Comparison of ENCODE assay signal across 9 cellular contexts in the genomic region with DNA sequence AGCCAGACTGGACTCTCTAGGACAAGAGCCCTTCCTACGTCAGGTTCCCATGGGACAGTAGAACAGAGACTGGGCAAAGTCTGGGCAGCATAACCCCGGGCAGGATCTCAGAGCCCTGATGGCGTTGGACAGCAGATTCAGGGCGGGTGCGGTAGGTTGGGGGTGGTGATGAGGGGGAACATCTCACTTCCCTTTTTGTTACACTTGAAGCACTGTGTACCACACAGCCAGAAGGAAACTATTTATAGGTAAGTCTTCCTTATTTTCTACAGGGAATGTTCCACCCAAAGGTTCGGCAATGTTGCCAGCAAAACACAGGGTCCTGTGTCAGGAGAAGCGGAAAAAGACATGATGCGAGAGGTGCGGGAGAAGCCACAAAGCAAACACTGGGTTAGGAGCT. TPM values are rescaled to one million over a fixed set of nuclear protein-coding genes. Genes with fewer than 3 reads are reported as not detected.
DNase-seq lines count a peak whose midpoint lies in the region; ATAC-seq, FAIRE-seq and TF ChIP-seq lines count a peak whose summit lies in the region.
"Had no signal": no experiment of that assay in that cellular context is flagged by ENCODE, and none has a peak within 500 bp of the region (broad histone marks: within the 10 kb centered on the region; RNA-seq: fewer than 3 reads in every experiment).

No MANE protein-coding gene starts in this region.

- TF ChIP-seq RAD21 in A549 (conservative IDR thresholded peaks at IDR 0.05 in 1 of 2, IDR thresholded peaks at IDR 0.05 in 1 of 2) (no peak), K562 (CRISPR knock-in tag; conservative IDR thresholded peaks at IDR 0.05 in 1 of 2, IDR thresholded peaks at IDR 0.05 in 1 of 2) (no peak)

- H3K9ac ChIP-seq in K562 (ENCODE audit: insufficient read depth in 1 of 2, low read depth in 2 of 2, low read length in 2 of 2) = no peak overlapping the region

- intact Hi-C loops in K562 (cut with micrococcal nuclease) = no loop called here

- no peak for FAIRE-seq in A549 (lab: Jason Lieb, UNC)
- no peak for FAIRE-seq in K562 (lab: Jason Lieb, UNC)
- no peak for FAIRE-seq in urothelium cell line (lab: Jason Lieb, UNC)

- no peak for TF ChIP-seq POLR2A in A549 (IDR thresholded peaks at IDR 0.05; ENCODE audit: low read length)
- TF ChIP-seq POLR2A in K562 (conservative IDR thresholded peaks at IDR 0.05) = no peak

- peaks cover 39% of the 10 kb centered on the region for H3K4me1 ChIP-seq in A549
- peaks cover 12 to 28% of the 10 kb centered on the region in 2 experiments for H3K4me1 ChIP-seq in K562 (replicated peaks in 1 of 2; ENCODE audit: control insufficient read depth in 2 of 2, insufficient read depth in 2 of 2, low read length in 2 of 2)

- no peak overlapping the region for H3K4me3 ChIP-seq in A549
- no peak overlapping the region for H3K4me3 ChIP-seq in K562
- H3K4me3 ChIP-seq: psoas muscle had no signal

- TF ChIP-seq EP300 in A549 (IDR thresholded peaks at IDR 0.05) (no peak), K562 (IDR thresholded peaks at IDR 0.05; ENCODE audit: low read length) (no peak)

- POLR2A ChIA-PET in A549 (lab: Yijun Ruan, JAX) = no interaction called here
- POLR2A ChIA-PET in K562 (lab: Yijun Ruan, JAX) = interaction anchor here (0.7 to 1.4 kb wide), 2 partner anchors 10 to 48 kb away, joined by 5 to 6 read pairs; no protein-coding TSS in a partner anchor

- no peaks in the 10 kb centered on the region for H3K9me3 ChIP-seq in A549
- H3K9me3 ChIP-seq in K562 (replicated peaks; ENCODE audit: control insufficient read depth, insufficient read depth, low read depth, low read length) = no peaks in the 10 kb centered on the region
- H3K9me3 ChIP-seq: psoas muscle had no signal

- H3K27ac ChIP-seq in A549 = peak overlapping the region; percentile 21 to 53; a peak in 2 of 6 replicates
- no peak overlapping the region for H3K27ac ChIP-seq in K562 (ENCODE audit: extremely low read depth, low read depth, low read length)

- no peaks in the 10 kb centered on the region for H3K27me3 ChIP-seq in K562 (ENCODE audit: control insufficient read depth in 2 of 2, insufficient read depth in 2 of 2, low read length in 2 of 2)

- H3K36me3 ChIP-seq in K562 (ENCODE audit: control insufficient read depth, insufficient read depth, low read length) = no peaks in the 10 kb centered on the region

- no peaks in the 10 kb centered on the region for H3K9me1 ChIP-seq in K562 (ENCODE audit: control insufficient read depth, insufficient read depth, low read length)

- CTCF ChIA-PET in A549 (lab: Yijun Ruan, JAX) (interaction anchor here (1.2 to 9.8 kb wide), 5 partner anchors 8 to 62 kb away, joined by 3 to 92 read pairs (median 54); a partner anchor contains a TSS), K562 (lab: Yijun Ruan, JAX; ENCODE audit: low intra/inter-chr PET ratio) (no interaction called here)

- in situ Hi-C loops in K562 (cut with MboI) = no loop called here

- 91% methylated on average over 9 of the region's 9 CpGs for WGBS in A549 (ENCODE audit: missing lambda C conversion rate)
- 45% methylated on average over 8 of the region's 9 CpGs for WGBS in K562 (ENCODE audit: insufficient coverage, low coverage, missing lambda C conversion rate)

- H3K79me2 ChIP-seq in K562 (ENCODE audit: control insufficient read depth, insufficient read depth, low read length) = no peaks in the 10 kb centered on the region

- H4K20me1 ChIP-seq in K562 (replicated peaks; ENCODE audit: control insufficient read depth, insufficient read depth, low read length) = no peaks in the 10 kb centered on the region

- ATAC-seq in A549 = no peak
- ATAC-seq in GM19452 (IDR thresholded peaks at IDR 0.05; ENCODE audit: unreplicated experiment) = peak; percentile 51
- peak; percentile 49 for ATAC-seq in HG03175 (IDR thresholded peaks at IDR 0.05; ENCODE audit: unreplicated experiment)
- ATAC-seq in K562 = no peak
- ATAC-seq: psoas muscle had no signal

- TF ChIP-seq CTCF in A549 (IDR thresholded peaks at IDR 0.05) (no peak), K562 (IDR thresholded peaks at IDR 0.05 in 2 of 3, conservative IDR thresholded peaks at IDR 0.05 in 1 of 3; ENCODE audit: insufficient read depth in 2 of 3, low read depth in 1 of 3, low read length in 3 of 3) (no peak)

- no TSS peak for BruUV-seq in K562 (replicated peaks; lab: Mats Ljungman, UMichigan)

- peak overlapping the region; percentile 45; the same call in 1 of the 2 replicates for H2AFZ ChIP-seq in K562 (ENCODE audit: low read depth, low read length)

- H3K4me2 ChIP-seq in A549 = no peak overlapping the region
- no peak overlapping the region for H3K4me2 ChIP-seq in K562 (ENCODE audit: insufficient read depth, low read length)

- DNase-seq in A549 (ENCODE audit: low read depth in 1 of 2, low spot score in 1 of 2) = no peak
- DNase-seq in K562 (ENCODE audit: extremely low read depth in 1 of 4, low spot score in 3 of 4) = no peak
- DNase-seq in NCI-H2171 (lab: John Stamatoyannopoulos, UW) = no peak
- no peak for DNase-seq in activated gamma-delta T cell treated with Interleukin-2 at 50 U/mL for 16 hours
- DNase-seq in urothelium cell line (ENCODE audit: low spot score) = no peak
- no peak for DNase-seq in NCI-H524 (lab: John Stamatoyannopoulos, UW)

TF ChIP-seq in A549, 52 proteins besides CTCF, POLR2A, EP300 and RAD21 (continues in another document):
- TF ChIP-seq FOXS1 (CRISPR knock-in tag; IDR thresholded peaks at IDR 0.05) = no peak
- no peak for TF ChIP-seq CHD2 (IDR thresholded peaks at IDR 0.05; ENCODE audit: low read length, partially characterized antibody)
- TF ChIP-seq, protein P1, sequence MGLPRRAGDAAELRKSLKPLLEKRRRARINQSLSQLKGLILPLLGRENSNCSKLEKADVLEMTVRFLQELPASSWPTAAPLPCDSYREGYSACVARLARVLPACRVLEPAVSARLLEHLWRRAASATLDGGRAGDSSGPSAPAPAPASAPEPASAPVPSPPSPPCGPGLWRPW (IDR thresholded peaks at IDR 0.05) = no peak
- no peak for TF ChIP-seq SREBF2 (IDR thresholded peaks at IDR 0.05)
- TF ChIP-seq CEBPB (IDR thresholded peaks at IDR 0.05) = no peak

RNA-seq across cellular contexts. Expression of a gene that starts 54.3 kb away (rescaled TPM):
- polyA plus RNA-seq in A549 (2011; rRNA removed) (51.8 and 65.4 TPM in 2 replicates), A549 (2017; fragmentation: RNase III; extraction: RNeasy Plus Mini Kit Qiagen cat#74134 plus additional on column Dnase treatment) (10.8 to 13.3 TPM (median 12.2 TPM) in 3 replicates), K562 (2011; rRNA removed) (0.85 and 3.3 TPM in 2 replicates), K562 (2014; fragmentation: Illumina TruSeq; extraction: Trizol) (0.82 and 1.4 TPM in 2 replicates), K562 (2014; fragmentation: Nextera tagmentation; extraction: Ambion mirVana) (1 to 10 TPM in 1 of 2 experiments, under 1 TPM in 1; 0.48 to 1.0 TPM), K562 (2014; rRNA removed) (0.80 and 1.0 TPM in 2 replicates)
- 24.0 and 25.1 TPM in 2 replicates for polyA plus RNA-seq in A549 (2012; cell fraction: cytosol; rRNA removed)
- polyA plus RNA-seq in A549 (2012; cell fraction: nucleus; rRNA removed) = 55.5 and 76.3 TPM in 2 replicates
- 31.0 and 33.9 TPM in 2 replicates for polyA minus RNA-seq in A549 (2011; rRNA and poly(A)+ RNA removed)
- total RNA-seq in K562 (2011; cell fraction: chromatin; rRNA removed; ENCODE audit: low replicate concordance) = 0.60 TPM in 1 of 2 replicates, not detected in the other
- 0.50 and 0.66 TPM in 2 replicates for total RNA-seq in K562 (2011; cell fraction: nucleolus; rRNA removed)
- 0.99 TPM in 1 of 2 replicates, not detected in the other for total RNA-seq in K562 (2011; cell fraction: nucleoplasm; rRNA removed)
- total RNA-seq in K562 (2014; rRNA removed) (1.4 and 3.0 TPM in 2 replicates), K562 (2014; rRNA removed; fragmentation: Illumina TruSeq; extraction: Trizol) (0.70 and 0.87 TPM in 2 replicates), K562 (2015; rRNA removed; fragmentation: Illumina TruSeq; extraction: Trizol) (0.45 and 0.54 TPM in 2 replicates), K562 (2021) (1.5 and 1.7 TPM in 2 replicates)
- 1.1 and 4.5 TPM in 2 replicates for polyA plus RNA-seq in K562 (2011; cell fraction: cytosol; rRNA removed)
- 0.71 and 1.5 TPM in 2 replicates for polyA plus RNA-seq in K562 (2011; cell fraction: nucleus; rRNA removed)
- 0.99 and 10.2 TPM in 2 replicates for polyA plus RNA-seq in K562 (2012)
- polyA minus RNA-seq in K562 (2011; rRNA and poly(A)+ RNA removed) = 1.6 and 3.4 TPM in 2 replicates
- 2.0 and 3.3 TPM in 2 replicates for polyA minus RNA-seq in K562 (2011; cell fraction: cytosol; rRNA and poly(A)+ RNA removed)
- 1.7 and 2.2 TPM in 2 replicates for polyA minus RNA-seq in K562 (2011; cell fraction: nucleus; rRNA and poly(A)+ RNA removed)

RNA-seq across cellular contexts. Expression of a gene that starts 56.2 kb away (rescaled TPM):
- polyA plus RNA-seq in A549 (2011; rRNA removed) (not detected in 2 replicates), A549 (2017; fragmentation: RNase III; extraction: RNeasy Plus Mini Kit Qiagen cat#74134 plus additional on column Dnase treatment) (not detected in 3 replicates), K562 (2011; rRNA removed) (not detected in 2 replicates), K562 (2014; fragmentation: Illumina TruSeq; extraction: Trizol) (not detected in 2 replicates), K562 (2014; fragmentation: Nextera tagmentation; extraction: Ambion mirVana) (not detected), K562 (2014; rRNA removed) (not detected in 2 replicates)
- not detected in 2 replicates for polyA plus RNA-seq in A549 (2012; cell fraction: cytosol; rRNA removed)
- not detected in 2 replicates for polyA plus RNA-seq in A549 (2012; cell fraction: nucleus; rRNA removed)
- not detected in 2 replicates for polyA minus RNA-seq in A549 (2011; rRNA and poly(A)+ RNA removed)
- total RNA-seq in K562 (2011; cell fraction: chromatin; rRNA removed; ENCODE audit: low replicate concordance) = not detected in 2 replicates
- not detected in 2 replicates for total RNA-seq in K562 (2011; cell fraction: nucleolus; rRNA removed)
- not detected in 2 replicates for total RNA-seq in K562 (2011; cell fraction: nucleoplasm; rRNA removed)
- total RNA-seq in K562 (2014; rRNA removed) (not detected in 2 replicates), K562 (2014; rRNA removed; fragmentation: Illumina TruSeq; extraction: Trizol) (not detected in 2 replicates), K562 (2015; rRNA removed; fragmentation: Illumina TruSeq; extraction: Trizol) (not detected in 2 replicates), K562 (2021) (not detected in 2 replicates)
- not detected in 2 replicates for polyA plus RNA-seq in K562 (2011; cell fraction: cytosol; rRNA removed)
- not detected in 2 replicates for polyA plus RNA-seq in K562 (2011; cell fraction: nucleus; rRNA removed)
- not detected in 2 replicates for polyA plus RNA-seq in K562 (2012)
- polyA minus RNA-seq in K562 (2011; rRNA and poly(A)+ RNA removed) = not detected in 2 replicates
- polyA minus RNA-seq in K562 (2011; cell fraction: cytosol; rRNA and poly(A)+ RNA removed) = not detected in 2 replicates
- polyA minus RNA-seq in K562 (2011; cell fraction: nucleus; rRNA and poly(A)+ RNA removed) = not detected in 2 replicates
- total RNA-seq: psoas muscle had no signal

Comparison
In these comparisons a context has a peak if more than half of its experiments do, and no peak if none do; other contexts are left out.
1. ATAC-seq: peak in GM19452 (single experiment) and HG03175 (single experiment); none in A549 (0 of 2) and K562 (single experiment).